8 cellular contexts compared by ENCODE assay signal in the genomic region with DNA sequence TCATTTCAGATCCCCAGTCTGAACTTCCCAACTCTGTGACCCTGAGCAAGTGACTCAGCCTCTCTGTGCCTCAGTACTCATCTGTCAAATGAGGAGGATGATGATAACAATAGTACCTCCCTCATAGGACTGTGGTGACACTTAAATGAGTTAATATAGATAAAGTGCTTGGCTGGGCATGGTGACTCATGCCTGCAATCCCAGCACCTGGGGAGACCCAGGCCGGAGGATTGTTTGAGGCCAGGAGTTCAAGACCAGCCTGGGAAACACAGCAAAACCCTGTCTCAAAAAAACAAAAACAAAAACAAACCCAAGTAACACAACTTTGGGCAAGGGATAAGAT. TPM values are rescaled to one million over a fixed set of nuclear protein-coding genes. Genes with fewer than 3 reads are reported as not detected.
DNase-seq lines count a peak whose midpoint lies in the region; ATAC-seq and TF ChIP-seq lines count a peak whose summit lies in the region.

No MANE protein-coding gene starts in this region.

- H3K36me3 Mint-ChIP-seq in endothelial cell (ENCODE audit: low read depth, unreplicated experiment): no peaks in the 10 kb centered on the region

- DNase-seq in HCEC 1CT (peak; percentile 42), colonic mucosa (no peak), Kasumi-1 (lab: John Stamatoyannopoulos, UW) (no peak), endothelial cell (ENCODE audit: low spot score) (no peak)
- peak; percentile 69 for DNase-seq in stimulated activated CD4-positive, alpha-beta T cell treated with anti-CD3 and anti-CD28 coated beads, Interleukin-4, amount 100 ng/mL, for 24 hours

- H2AFZ ChIP-seq in SU-DHL-6 (ENCODE audit: low read depth, low read length, severe bottlenecking): no peak overlapping the region

- peaks cover 39% of the 10 kb centered on the region for H3K4me1 Mint-ChIP-seq in endothelial cell (ENCODE audit: unreplicated experiment)

- H3K4me1 ChIP-seq in colonic mucosa: peaks cover 5% of the 10 kb centered on the region

- H3K4me3 ChIP-seq in SU-DHL-6 (ENCODE audit: insufficient read depth, low read length, poor library complexity, severe bottlenecking) (peak overlapping the region; percentile 39), colonic mucosa (no peak overlapping the region)

- H3K36me3 ChIP-seq in SU-DHL-6 (ENCODE audit: low read length) (no peaks in the 10 kb centered on the region), colonic mucosa (no peaks in the 10 kb centered on the region)

- no peaks in the 10 kb centered on the region for H4K20me1 ChIP-seq in SU-DHL-6 (ENCODE audit: low read depth, low read length)

- no peaks in the 10 kb centered on the region for H3K9me3 Mint-ChIP-seq in endothelial cell (ENCODE audit: unreplicated experiment)

- no peaks in the 10 kb centered on the region for H3K9me3 ChIP-seq in SU-DHL-6 (ENCODE audit: insufficient read depth, low read length)
- no peaks in the 10 kb centered on the region for H3K9me3 ChIP-seq in colonic mucosa

- no peak for TF ChIP-seq CTCF in SU-DHL-6 (IDR thresholded peaks at IDR 0.05; ENCODE audit: insufficient read depth, low read length, poor library complexity, severe bottlenecking)
- TF ChIP-seq CTCF in colonic mucosa (IDR thresholded peaks at IDR 0.05): no peak
- no peak for TF ChIP-seq CTCF in endothelial cell (IDR thresholded peaks at IDR 0.05; ENCODE audit: unreplicated experiment)

- ATAC-seq in HG03159 (IDR thresholded peaks at IDR 0.05; ENCODE audit: unreplicated experiment): no peak
- no peak for ATAC-seq in HG03139 (IDR thresholded peaks at IDR 0.05; ENCODE audit: unreplicated experiment)

- intact Hi-C loops in colonic mucosa (cut with DNase I): no loop called here

- H3K79me2 ChIP-seq in SU-DHL-6 (ENCODE audit: insufficient read depth, low read length): peaks cover 45% of the 10 kb centered on the region

- peaks cover 5% of the 10 kb centered on the region for H3K27me3 Mint-ChIP-seq in endothelial cell (ENCODE audit: unreplicated experiment)

- H3K9ac ChIP-seq in SU-DHL-6 (ENCODE audit: low read length) (peak overlapping the region; percentile 48), colonic mucosa (ENCODE audit: low read depth in 2 of 2, low read length in 2 of 2) (peak overlapping the region in 1 of 2 donors; percentile 30)

- no peaks in the 10 kb centered on the region for H3K9me2 ChIP-seq in SU-DHL-6 (replicated peaks; ENCODE audit: insufficient read depth, low read length)

- H3K27me3 ChIP-seq in SU-DHL-6 (ENCODE audit: low read length) (no peaks in the 10 kb centered on the region), colonic mucosa (no peaks in the 10 kb centered on the region)

- peak overlapping the region; percentile 97 for H3K27ac ChIP-seq in SU-DHL-6 (ENCODE audit: low read depth, low read length)
- H3K27ac ChIP-seq in colonic mucosa: peak overlapping the region; percentile 79

- peaks cover 58% of the 10 kb centered on the region for H3F3A ChIP-seq in SU-DHL-6 (ENCODE audit: insufficient read depth)

- H3K27ac Mint-ChIP-seq in endothelial cell (ENCODE audit: unreplicated experiment): no peak overlapping the region

- H3K4me2 ChIP-seq in SU-DHL-6 (ENCODE audit: low read depth, low read length, poor library complexity, severe bottlenecking): peak overlapping the region; percentile 80

- H3K4me3 Mint-ChIP-seq in endothelial cell (ENCODE audit: unreplicated experiment): no peak overlapping the region

RNA-seq across cellular contexts. Expression of a gene that starts 4.8 kb away (rescaled TPM):
- 100 to 1,000 TPM in 1 of 2 donors, 10 to 100 TPM in 1; 99.0 to 149 TPM for total RNA-seq in colonic mucosa
- 328 TPM for total RNA-seq in endothelial cell (ENCODE audit: unreplicated experiment)

Comparison
In these comparisons a context has a peak if more than half of its experiments do, and no peak if none do; other contexts are left out.
1. DNase-seq: peak in HCEC 1CT (single experiment) and stimulated activated CD4-positive, alpha-beta T cell treated with anti-CD3 and anti-CD28 coated beads, Interleukin-4, amount 100 ng/mL, for 24 hours (single experiment); none in colonic mucosa (single experiment), Kasumi-1 (0 of 2) and endothelial cell (single experiment).